1 cellular context compared by ENCODE assay signal in genomic region chr14:76887196-76887595, GRCh38.
TF ChIP-seq lines count a peak whose summit lies in the region.

No MANE protein-coding gene starts in this region.

TF ChIP-seq in SK-N-SH treated with all-trans-retinoic acid at 6 μM for 48 hours, 23 proteins besides CTCF, POLR2A, EP300 and RAD21 (continued from another document):
- TF ChIP-seq CREB5 (CRISPR knock-in tag; IDR thresholded peaks at IDR 0.05; ENCODE audit: low read depth) (no peak), ESRRG (CRISPR knock-in tag; IDR thresholded peaks at IDR 0.05) (no peak)
